1 cellular context compared by ENCODE assay signal in genomic region chr16:17526956-17527355, GRCh38.
TF ChIP-seq lines count a peak whose summit lies in the region.

No MANE protein-coding gene starts in this region.

TF ChIP-seq in GM23338, 12 proteins besides CTCF, POLR2A, EP300 and RAD21 (continued from another document):
- TF ChIP-seq ZNF462 (CRISPR knock-in tag; IDR thresholded peaks at IDR 0.05), result no peak
- no peak for TF ChIP-seq REST (IDR thresholded peaks at IDR 0.05; ENCODE audit: unreplicated experiment)
- TF ChIP-seq JUNB (IDR thresholded peaks at IDR 0.05; ENCODE audit: unreplicated experiment), result no peak
- no peak for TF ChIP-seq ZNF114 (CRISPR knock-in tag; IDR thresholded peaks at IDR 0.05)
- no peak for TF ChIP-seq EZH2 (IDR thresholded peaks at IDR 0.05; ENCODE audit: low read depth, unreplicated experiment)
- no peak for TF ChIP-seq POLR2AphosphoS5 (IDR thresholded peaks at IDR 0.05; ENCODE audit: low read depth)
- no peak for TF ChIP-seq CREB1 (CRISPR knock-in tag; IDR thresholded peaks at IDR 0.05; ENCODE audit: low read depth)
- no peak for TF ChIP-seq ETS1 (IDR thresholded peaks at IDR 0.05)
- no peak for TF ChIP-seq NANOG (IDR thresholded peaks at IDR 0.05; ENCODE audit: borderline replicate concordance)
TF ChIP-seq in GM23338: peak in this region for 0.
